In the genomic region with DNA sequence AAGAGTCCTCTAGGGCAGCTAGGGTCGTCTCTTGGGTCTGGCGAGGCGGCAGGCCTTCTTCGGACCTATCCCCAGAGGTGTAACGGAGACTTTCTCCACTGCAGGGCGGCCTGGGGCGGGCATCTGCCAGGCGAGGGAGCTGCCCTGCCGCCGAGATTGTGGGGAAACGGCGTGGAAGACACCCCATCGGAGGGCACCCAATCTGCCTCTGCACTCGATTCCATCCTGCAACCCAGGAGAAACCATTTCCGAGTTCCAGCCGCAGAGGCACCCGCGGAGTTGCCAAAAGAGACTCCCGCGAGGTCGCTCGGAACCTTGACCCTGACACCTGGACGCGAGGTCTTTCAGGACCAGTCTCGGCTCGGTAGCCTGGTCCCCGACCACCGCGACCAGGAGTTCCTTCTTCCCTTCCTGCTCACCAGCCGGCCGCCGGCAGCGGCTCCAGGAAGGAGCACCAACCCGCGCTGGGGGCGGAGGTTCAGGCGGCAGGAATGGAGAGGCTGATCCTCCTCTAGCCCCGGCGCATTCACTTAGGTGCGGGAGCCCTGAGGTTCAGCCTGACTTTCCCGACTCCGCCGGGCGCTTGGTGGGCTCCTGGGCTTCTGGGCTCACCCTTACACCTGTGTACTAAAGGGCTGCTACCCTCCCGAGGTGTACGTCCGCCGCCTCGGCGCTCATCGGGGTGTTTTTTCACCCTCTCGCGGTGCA, we compare ENCODE assay signal across 9 cellular contexts. TPM values are rescaled to one million over a fixed set of nuclear protein-coding genes. Genes with fewer than 3 reads are reported as not detected.
DNase-seq lines count a peak whose midpoint lies in the region; ATAC-seq, FAIRE-seq and TF ChIP-seq lines count a peak whose summit lies in the region.
"Had no signal": no experiment of that assay in that cellular context is flagged by ENCODE, and none has a peak within 500 bp of the region (broad histone marks: within the 10 kb centered on the region; RNA-seq: fewer than 3 reads in every experiment).

No MANE protein-coding gene starts in this region.

- H3K4me3 Mint-ChIP-seq in T-helper 17 cell, result peak overlapping the region; percentile 63
- H3K4me3 Mint-ChIP-seq in naive thymus-derived CD8-positive, alpha-beta T cell, result peak overlapping the region; percentile 54 to 77 (median 66)

- peaks cover 0 to 35% (median 19%) of the 10 kb centered on the region in 3 donors for H3K4me1 ChIP-seq in esophagus squamous epithelium
- H3K4me1 ChIP-seq: Caco-2 had no signal

- FAIRE-seq in HTR-8/SVneo (lab: Jason Lieb, UNC), result no peak

- H3K27ac ChIP-seq in esophagus squamous epithelium, result no peak overlapping the region

- 2 to 13% methylated on average over 10 to 16 of the region's 53 CpGs for WGBS in esophagus squamous epithelium, 2 donors

- DNase-seq in AG09309 (ENCODE audit: low read depth), result no peak
- no peak for DNase-seq in T-helper 17 cell
- DNase-seq in esophagus squamous epithelium (lab: John Stamatoyannopoulos, UW), result no peak
- DNase-seq in naive thymus-derived CD8-positive, alpha-beta T cell, result no peak
- no peak for DNase-seq in HTR-8/SVneo (ENCODE audit: insufficient read length, low spot score)
- no peak for DNase-seq in NK-92 (lab: John Stamatoyannopoulos, UW; ENCODE audit: unreplicated experiment)
- no peak for DNase-seq in cerebellar cortex (ENCODE audit: low spot score)
- DNase-seq: Caco-2 had no signal

- no peaks in the 10 kb centered on the region for H3K36me3 ChIP-seq in esophagus squamous epithelium

- H3K9me3 Mint-ChIP-seq in naive thymus-derived CD8-positive, alpha-beta T cell, result peaks cover 0 to 3% (median 2%) of the 10 kb centered on the region in 9 donors

- ATAC-seq in T-helper 17 cell, result peak; percentile 14
- ATAC-seq in naive thymus-derived CD8-positive, alpha-beta T cell, result peak in 1 of 2 donors; percentile 24
- no peak for ATAC-seq in HG02938 (IDR thresholded peaks at IDR 0.05; ENCODE audit: unreplicated experiment)

- no peak for TF ChIP-seq CTCF in AG09309 (IDR thresholded peaks at IDR 0.05; ENCODE audit: control insufficient read depth, insufficient read depth, low read depth, low read length, missing control alignments)
- TF ChIP-seq CTCF in esophagus squamous epithelium (IDR thresholded peaks at IDR 0.05), result no peak

- intact Hi-C loops in esophagus squamous epithelium (cut with DNase I), result no loop called here

- peaks cover 26 to 100% (median 49%) of the 10 kb centered on the region in 4 donors for H3K27me3 ChIP-seq in esophagus squamous epithelium

- H3K9me3 ChIP-seq in T-helper 17 cell (ENCODE audit: control insufficient read depth, low read length, poor library complexity, severe bottlenecking) (no peaks in the 10 kb centered on the region), esophagus squamous epithelium (no peaks in the 10 kb centered on the region)
- H3K9me3 ChIP-seq: Caco-2 had no signal

- no peak overlapping the region for H3K27ac Mint-ChIP-seq in T-helper 17 cell
- H3K27ac Mint-ChIP-seq in naive thymus-derived CD8-positive, alpha-beta T cell, result no peak overlapping the region

- H3K4me1 Mint-ChIP-seq in T-helper 17 cell, result peaks cover 17% of the 10 kb centered on the region
- peaks cover 11 to 37% (median 30%) of the 10 kb centered on the region in 4 donors for H3K4me1 Mint-ChIP-seq in naive thymus-derived CD8-positive, alpha-beta T cell

- H3K27me3 Mint-ChIP-seq in T-helper 17 cell, result peaks cover 95% of the 10 kb centered on the region
- peaks cover 47 to 100% (median 68%) of the 10 kb centered on the region in 5 donors for H3K27me3 Mint-ChIP-seq in naive thymus-derived CD8-positive, alpha-beta T cell

- H3K4me3 ChIP-seq in AG09309 (ENCODE audit: control insufficient read depth, low read depth, low read length), result peak overlapping the region; percentile 18
- H3K4me3 ChIP-seq in esophagus squamous epithelium, result peak overlapping the region; percentile 9 to 57 (median 24)

- POLR2A ChIA-PET in naive thymus-derived CD8-positive, alpha-beta T cell (lab: Charles Lee), result no interaction called here

- TF ChIP-seq POLR2A in esophagus squamous epithelium (IDR thresholded peaks at IDR 0.05), result no peak

- peaks cover 6% of the 10 kb centered on the region for H3K36me3 Mint-ChIP-seq in T-helper 17 cell (ENCODE audit: low read depth)
- H3K36me3 Mint-ChIP-seq in naive thymus-derived CD8-positive, alpha-beta T cell, result no peaks in the 10 kb centered on the region

RNA-seq across cellular contexts. Expression of a gene that starts 8.2 kb away (rescaled TPM):
- not detected for total RNA-seq in T-helper 17 cell
- under 1 TPM in 1 of 4 donors, not detected in 3; 0.19 TPM for total RNA-seq in esophagus squamous epithelium
- not detected for total RNA-seq in naive thymus-derived CD8-positive, alpha-beta T cell
- not detected for polyA plus RNA-seq in naive thymus-derived CD8-positive, alpha-beta T cell

RNA-seq across cellular contexts. Expression of a gene that starts 59.6 kb away (rescaled TPM):
- total RNA-seq in T-helper 17 cell (not detected), esophagus squamous epithelium (not detected)
- total RNA-seq in naive thymus-derived CD8-positive, alpha-beta T cell, result not detected
- not detected for polyA plus RNA-seq in naive thymus-derived CD8-positive, alpha-beta T cell
- total RNA-seq: Caco-2 had no signal
